ENCODE assay signal across 8 cellular contexts in the genomic region with DNA sequence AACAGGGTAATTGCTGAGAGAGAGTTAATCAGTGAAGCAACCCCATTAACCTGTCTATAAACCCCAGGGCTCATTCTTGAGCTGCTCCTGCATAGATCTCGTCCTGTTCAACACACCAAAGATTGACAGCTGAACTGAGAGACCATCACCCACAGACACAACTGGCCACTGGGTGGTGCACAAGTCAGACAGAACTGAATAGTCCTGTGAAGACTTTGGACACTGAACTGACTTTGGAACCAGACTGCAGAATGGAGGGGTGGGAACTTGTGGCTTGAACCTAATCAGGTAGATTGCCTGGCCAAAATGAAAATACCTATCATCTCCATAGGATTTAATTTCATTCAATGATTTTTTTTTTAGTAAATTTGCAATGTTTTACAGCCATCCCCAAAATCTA. TPM values are rescaled to one million over a fixed set of nuclear protein-coding genes. Genes with fewer than 3 reads are reported as not detected.
DNase-seq lines count a peak whose midpoint lies in the region; ATAC-seq, FAIRE-seq and TF ChIP-seq lines count a peak whose summit lies in the region.
"Not testable (repeated sequence)": the region's sequence is repeated elsewhere in the genome, so short reads cannot be mapped to it uniquely, and the experiment has no call there.

No MANE protein-coding gene starts in this region.

- TF ChIP-seq EP300 in A549 (IDR thresholded peaks at IDR 0.05), result not testable (repeated sequence)

- not testable (repeated sequence) for TF ChIP-seq POLR2A in A549 (IDR thresholded peaks at IDR 0.05; ENCODE audit: low read length)

- FAIRE-seq in A549 (lab: Jason Lieb, UNC), result not testable (repeated sequence)

- not testable (repeated sequence) for H3K4me1 Mint-ChIP-seq in activated B cell treated with CpG ODN at 0.5 μM for 24 hours; endodermal cell; naive thymus-derived CD4-positive, alpha-beta T cell

- peak; percentile 97 to 99 for ATAC-seq in A549
- ATAC-seq in GM18907 (IDR thresholded peaks at IDR 0.05; ENCODE audit: unreplicated experiment), result peak; percentile 95
- ATAC-seq in GM21576 (IDR thresholded peaks at IDR 0.05; ENCODE audit: unreplicated experiment), result peak; percentile 83
- ATAC-seq in HG03045 (IDR thresholded peaks at IDR 0.05; ENCODE audit: unreplicated experiment), result peak; percentile 60
- peak; percentile 79 for ATAC-seq in activated B cell treated with CpG ODN at 0.5 μM for 24 hours (ENCODE audit: low read depth)
- peak; percentile 73 for ATAC-seq in naive thymus-derived CD4-positive, alpha-beta T cell

- TF ChIP-seq CTCF in A549 (IDR thresholded peaks at IDR 0.05); activated B cell treated with CpG ODN at 0.5 μM for 24 hours (IDR thresholded peaks at IDR 0.05): not testable (repeated sequence)
- TF ChIP-seq CTCF in endodermal cell (conservative IDR thresholded peaks at IDR 0.05), result peak; percentile 30

- H3K4me1 ChIP-seq in A549; endodermal cell (ENCODE audit: control insufficient read depth, insufficient read depth, low read length); naive thymus-derived CD4-positive, alpha-beta T cell (ENCODE audit: control insufficient read depth in 2 of 2, insufficient read depth in 2 of 2, low read length in 2 of 2): not testable (repeated sequence)

- H3K36me3 Mint-ChIP-seq in activated B cell treated with CpG ODN at 0.5 μM for 24 hours (ENCODE audit: low read depth); endodermal cell (ENCODE audit: low read depth); naive thymus-derived CD4-positive, alpha-beta T cell: not testable (repeated sequence)

- H3K9me3 Mint-ChIP-seq in activated B cell treated with CpG ODN at 0.5 μM for 24 hours; endodermal cell; naive thymus-derived CD4-positive, alpha-beta T cell: not testable (repeated sequence)

- not testable (repeated sequence) for DNase-seq in A549 (ENCODE audit: low read depth in 1 of 2, low spot score in 1 of 2); activated B cell treated with CpG ODN at 0.5 μM for 24 hours; endodermal cell; naive thymus-derived CD4-positive, alpha-beta T cell
- peak; percentile 5 for DNase-seq in M059J (ENCODE audit: low read depth)

- H3K36me3 ChIP-seq in endodermal cell (ENCODE audit: control insufficient read depth, insufficient read depth, low read length); naive thymus-derived CD4-positive, alpha-beta T cell (ENCODE audit: control insufficient read depth in 2 of 3, insufficient read depth in 3 of 3, low read length in 3 of 3): not testable (repeated sequence)

- peak in 1 of 2 experiments; percentile 10; a peak in 1 of 5 replicates for TF ChIP-seq RAD21 in A549 (conservative IDR thresholded peaks at IDR 0.05 in 1 of 2, IDR thresholded peaks at IDR 0.05 in 1 of 2)

- not testable (repeated sequence) for H3K27ac Mint-ChIP-seq in activated B cell treated with CpG ODN at 0.5 μM for 24 hours, endodermal cell
- peak overlapping the region in 1 of 9 donors; percentile 68 for H3K27ac Mint-ChIP-seq in naive thymus-derived CD4-positive, alpha-beta T cell

- WGBS in A549 (ENCODE audit: missing lambda C conversion rate), result no CpG with 5 or more reads among the region's 1 CpG
- WGBS in endodermal cell (ENCODE audit: insufficient coverage in 1 of 2, insufficient read length in 1 of 2), 2 experiments, result no CpG with 5 or more reads among the region's 1 CpG

- not testable (repeated sequence) for H3K9ac ChIP-seq in endodermal cell (ENCODE audit: extremely low read depth, low read length, poor library complexity, severe bottlenecking)

- not testable (repeated sequence) for H3K27ac ChIP-seq in A549; endodermal cell (ENCODE audit: low read depth, low read length); naive thymus-derived CD4-positive, alpha-beta T cell (ENCODE audit: low read depth, low read length)

- H3K4me3 ChIP-seq in A549; endodermal cell (ENCODE audit: low read length); naive thymus-derived CD4-positive, alpha-beta T cell (ENCODE audit: low read length): not testable (repeated sequence)

- not testable (repeated sequence) for H3K27me3 Mint-ChIP-seq in activated B cell treated with CpG ODN at 0.5 μM for 24 hours; endodermal cell (ENCODE audit: insufficient read depth); naive thymus-derived CD4-positive, alpha-beta T cell

- not testable (repeated sequence) for H3K4me2 ChIP-seq in A549

- intact Hi-C loops in activated B cell treated with CpG ODN at 0.5 μM for 24 hours (cut with micrococcal nuclease), result loop anchor here (10.0 kb wide), 1 partner anchor 295 kb away; a partner anchor contains a TSS
- intact Hi-C loops in naive thymus-derived CD4-positive, alpha-beta T cell (cut with micrococcal nuclease), result not testable (repeated sequence)

- CTCF ChIA-PET in A549 (lab: Yijun Ruan, JAX); activated B cell treated with CpG ODN at 0.5 μM for 24 hours (lab: Charles Lee); naive thymus-derived CD4-positive, alpha-beta T cell (lab: Charles Lee): not testable (repeated sequence)

- POLR2A ChIA-PET in A549 (lab: Yijun Ruan, JAX); activated B cell treated with CpG ODN at 0.5 μM for 24 hours (lab: Charles Lee); naive thymus-derived CD4-positive, alpha-beta T cell (lab: Charles Lee): not testable (repeated sequence)

- not testable (repeated sequence) for H3K27me3 ChIP-seq in endodermal cell (ENCODE audit: control insufficient read depth, insufficient read depth, low read length, poor library complexity, severe bottlenecking); naive thymus-derived CD4-positive, alpha-beta T cell (ENCODE audit: control insufficient read depth in 2 of 2, insufficient read depth in 2 of 2, low read length in 2 of 2)

- not testable (repeated sequence) for H3K4me3 Mint-ChIP-seq in activated B cell treated with CpG ODN at 0.5 μM for 24 hours; endodermal cell; naive thymus-derived CD4-positive, alpha-beta T cell

- H3K9me3 ChIP-seq in A549; endodermal cell (ENCODE audit: control insufficient read depth, low read length); naive thymus-derived CD4-positive, alpha-beta T cell (ENCODE audit: control insufficient read depth in 2 of 3, low read length in 3 of 3): not testable (repeated sequence)

RNA-seq across cellular contexts. Expression of a gene that starts 29.3 kb away (rescaled TPM):
- 30.9 and 31.1 TPM in 2 replicates for polyA plus RNA-seq in A549 (2011; rRNA removed)
- polyA plus RNA-seq in A549 (2012; cell fraction: cytosol; rRNA removed), result 3.1 and 3.2 TPM in 2 replicates
- 4.4 and 6.6 TPM in 2 replicates for polyA plus RNA-seq in A549 (2012; cell fraction: nucleus; rRNA removed)
- 16.5 to 19.1 TPM (median 16.9 TPM) in 3 replicates for polyA plus RNA-seq in A549 (2017; fragmentation: RNase III; extraction: RNeasy Plus Mini Kit Qiagen cat#74134 plus additional on column Dnase treatment)
- 24.7 and 25.8 TPM in 2 replicates for polyA minus RNA-seq in A549 (2011; rRNA and poly(A)+ RNA removed)
- total RNA-seq in M059J (2014; rRNA removed; shearing (Covaris generic)), result 23.2 and 33.1 TPM in 2 replicates
- 66.7 and 68.5 TPM in 2 replicates for total RNA-seq in activated B cell treated with CpG ODN at 0.5 μM for 24 hours
- total RNA-seq in endodermal cell, result 10 to 100 TPM; 90.6 to 92.7 TPM
- 37.5 TPM for polyA plus RNA-seq in endodermal cell (2013, experiment 1 of 2)
- 39.0 TPM for polyA plus RNA-seq in endodermal cell (2013, experiment 2 of 2)
- total RNA-seq in naive thymus-derived CD4-positive, alpha-beta T cell, result 100 to 1,000 TPM in 2 of 5 experiments, 10 to 100 TPM in 3; 63.4 to 118 (median 88.6) TPM
- 10 to 100 TPM; 15.2 to 19.1 TPM for polyA plus RNA-seq in naive thymus-derived CD4-positive, alpha-beta T cell
